In the genomic region with DNA sequence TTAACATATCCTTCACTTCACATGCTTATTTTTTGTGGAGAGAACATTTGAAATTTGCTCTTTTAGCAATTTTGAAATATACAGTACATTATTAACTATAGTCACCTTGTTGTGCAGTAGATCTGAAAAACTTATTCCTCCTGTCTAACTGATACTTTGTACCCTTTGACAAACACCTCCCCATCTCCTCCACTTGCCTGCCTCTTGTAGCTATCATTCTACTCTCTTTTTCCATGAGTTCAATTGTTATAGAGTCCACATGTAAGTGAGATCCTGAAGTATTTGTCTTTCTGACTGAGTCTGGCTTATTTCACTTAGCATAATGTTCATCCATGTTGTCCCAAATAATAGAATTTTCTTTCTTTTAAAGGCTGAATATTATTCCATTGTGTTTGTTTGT, we compare ENCODE assay signal across 8 cellular contexts. TPM values are rescaled to one million over a fixed set of nuclear protein-coding genes. Genes with fewer than 3 reads are reported as not detected.
"Had no signal": no experiment of that assay in that cellular context is flagged by ENCODE, and none has a peak within 500 bp of the region (broad histone marks: within the 10 kb centered on the region; RNA-seq: fewer than 3 reads in every experiment).

No MANE protein-coding gene starts in this region.

- H3K4me3 ChIP-seq: GM12878 had no signal

- DNase-seq: GDM1, GF-D8 had no signal

- ATAC-seq: GM12878 had no signal

- FAIRE-seq: G401.6, GM12878, GM12891, GM12892, GM19239 had no signal

RNA-seq across cellular contexts. Expression of a gene that starts 9.5 kb away (rescaled TPM):
- total RNA-seq: G401 had no signal

RNA-seq across cellular contexts. Expression of a gene that starts 33.9 kb away (rescaled TPM):
- total RNA-seq: G401, GM12878 had no signal
- polyA plus RNA-seq: GM12878 had no signal

RNA-seq across cellular contexts. Expression of a gene that starts 39.5 kb away (rescaled TPM):
- total RNA-seq: G401, GM12878 had no signal
- polyA plus RNA-seq: GM12878 had no signal

RNA-seq across cellular contexts. Expression of a gene that starts 55.8 kb away (rescaled TPM):
- total RNA-seq: G401 had no signal
